27 cellular contexts compared by ENCODE assay signal in genomic region chr21:36075171-36075570, GRCh38. TPM values are rescaled to one million over a fixed set of nuclear protein-coding genes. Genes with fewer than 3 reads are reported as not detected.
DNase-seq lines count a peak whose midpoint lies in the region; ATAC-seq, FAIRE-seq and TF ChIP-seq lines count a peak whose summit lies in the region.
"Had no signal": no experiment of that assay in that cellular context is flagged by ENCODE, and none has a peak within 500 bp of the region (broad histone marks: within the 10 kb centered on the region; RNA-seq: fewer than 3 reads in every experiment).

No MANE protein-coding gene starts in this region.

- H3K4me3 Mint-ChIP-seq in activated CD4-positive, alpha-beta T cell treated with anti-CD3 and anti-CD28 coated beads, Interleukin-2, amount 10 ng/mL, durations not matched to agents 24 days and 14 days = no peak overlapping the region
- H3K4me3 Mint-ChIP-seq in memory B cell = no peak overlapping the region
- H3K4me3 Mint-ChIP-seq: activated CD8-positive, alpha-beta memory T cell treated with anti-CD3 and anti-CD28 coated beads, Interleukin-2, amount 10 ng/mL, durations not matched to agents 7 days and 5 days; naive thymus-derived CD8-positive, alpha-beta T cell; stimulated activated effector memory CD8-positive, alpha-beta T cell treated with anti-CD3 and anti-CD28 coated beads, Interleukin-12 subunit alpha, Interleukin-12 subunit beta, amount 100 ng/mL, for 72 hours; T-helper 2 cell treated with Interferon-gamma antibody and Interleukin-4, amounts not matched to agents 5 μg/mL and 100 μg/mL, for 36 hours had no signal

- TF ChIP-seq CTCF in thyroid gland (IDR thresholded peaks at IDR 0.05) = no peak
- no peak for TF ChIP-seq CTCF in D721Med (IDR thresholded peaks at IDR 0.05; ENCODE audit: insufficient read depth, missing control alignments)

- peaks cover 38% of the 10 kb centered on the region for H3K36me3 Mint-ChIP-seq in activated CD4-positive, alpha-beta T cell treated with anti-CD3 and anti-CD28 coated beads, Interleukin-2, amount 10 ng/mL, durations not matched to agents 24 days and 14 days (ENCODE audit: low read depth)
- peaks cover 15% of the 10 kb centered on the region for H3K36me3 Mint-ChIP-seq in memory B cell

- intact Hi-C loops in activated CD4-positive, alpha-beta T cell treated with anti-CD3 and anti-CD28 coated beads, Interleukin-2, amount 10 ng/mL, durations not matched to agents 24 days and 14 days (cut with micrococcal nuclease) = no loop called here
- intact Hi-C loops in thyroid gland (cut with DNase I) = no loop called here

- peaks cover 15% of the 10 kb centered on the region for H3K9me3 Mint-ChIP-seq in activated CD4-positive, alpha-beta T cell treated with anti-CD3 and anti-CD28 coated beads, Interleukin-2, amount 10 ng/mL, durations not matched to agents 24 days and 14 days
- no peaks in the 10 kb centered on the region for H3K9me3 Mint-ChIP-seq in memory B cell
- H3K9me3 Mint-ChIP-seq: stimulated activated effector memory CD8-positive, alpha-beta T cell treated with anti-CD3 and anti-CD28 coated beads, Interleukin-12 subunit alpha, Interleukin-12 subunit beta, amount 100 ng/mL, for 72 hours; T-helper 2 cell treated with Interferon-gamma antibody and Interleukin-4, amounts not matched to agents 5 μg/mL and 100 μg/mL, for 36 hours had no signal

- TF ChIP-seq POLR2A in thyroid gland (IDR thresholded peaks at IDR 0.05) = no peak

- H3K9me3 ChIP-seq in thyroid gland = no peaks in the 10 kb centered on the region
- H3K9me3 ChIP-seq: A549, gastroesophageal sphincter, SJCRH30, upper lobe of right lung had no signal

- FAIRE-seq in D721Med (lab: Jason Lieb, UNC) = no peak
- FAIRE-seq: A549, astrocyte, endothelial cell of umbilical vein had no signal

- no peak overlapping the region for H3K27ac Mint-ChIP-seq in activated CD4-positive, alpha-beta T cell treated with anti-CD3 and anti-CD28 coated beads, Interleukin-2, amount 10 ng/mL, durations not matched to agents 24 days and 14 days
- H3K27ac Mint-ChIP-seq in memory B cell = peak overlapping the region; percentile 70
- H3K27ac Mint-ChIP-seq: activated CD8-positive, alpha-beta memory T cell treated with anti-CD3 and anti-CD28 coated beads, Interleukin-2, amount 10 ng/mL, durations not matched to agents 7 days and 5 days; stimulated activated effector memory CD8-positive, alpha-beta T cell treated with anti-CD3 and anti-CD28 coated beads, Interleukin-12 subunit alpha, Interleukin-12 subunit beta, amount 100 ng/mL, for 72 hours; T-helper 2 cell treated with Interferon-gamma antibody and Interleukin-4, amounts not matched to agents 5 μg/mL and 100 μg/mL, for 36 hours had no signal

- H3K27me3 Mint-ChIP-seq in activated CD4-positive, alpha-beta T cell treated with anti-CD3 and anti-CD28 coated beads, Interleukin-2, amount 10 ng/mL, durations not matched to agents 24 days and 14 days = no peaks in the 10 kb centered on the region
- H3K27me3 Mint-ChIP-seq in memory B cell = no peaks in the 10 kb centered on the region
- H3K27me3 Mint-ChIP-seq: activated CD8-positive, alpha-beta memory T cell treated with anti-CD3 and anti-CD28 coated beads, Interleukin-2, amount 10 ng/mL, durations not matched to agents 7 days and 5 days; naive thymus-derived CD8-positive, alpha-beta T cell had no signal

- H3K36me3 ChIP-seq in thyroid gland = no peaks in the 10 kb centered on the region
- H3K36me3 ChIP-seq: SJCRH30 had no signal

- H3K27ac ChIP-seq in thyroid gland = peak overlapping the region in 1 of 3 donors; percentile 46
- H3K27ac ChIP-seq: A549, coronary artery, SJCRH30, upper lobe of right lung had no signal

- ATAC-seq in memory B cell (ENCODE audit: low read depth) (no peak), HG03521 (IDR thresholded peaks at IDR 0.05; ENCODE audit: unreplicated experiment) (no peak)
- ATAC-seq: A549; activated CD4-positive, CD25-positive, alpha-beta regulatory T cell treated with anti-CD3 and anti-CD28 coated beads, Interleukin-2, amount 50 U/mL, for 24 hours; activated CD8-positive, alpha-beta memory T cell treated with anti-CD3 and anti-CD28 coated beads, Interleukin-2, amount 10 ng/mL, durations not matched to agents 7 days and 5 days; gastroesophageal sphincter; naive thymus-derived CD8-positive, alpha-beta T cell; stimulated activated effector memory CD8-positive, alpha-beta T cell treated with anti-CD3 and anti-CD28 coated beads, Interleukin-12 subunit alpha, Interleukin-12 subunit beta, amount 100 ng/mL, for 72 hours; upper lobe of right lung had no signal

- H3K4me3 ChIP-seq in thyroid gland (replicated peaks in 1 of 3) = no peak overlapping the region
- H3K4me3 ChIP-seq: A549, coronary artery, gastroesophageal sphincter, SJCRH30, upper lobe of right lung had no signal

- peak; percentile 53 for DNase-seq in activated CD4-positive, alpha-beta T cell treated with anti-CD3 and anti-CD28 coated beads, Interleukin-2, amount 10 ng/mL, durations not matched to agents 24 days and 14 days
- no peak for DNase-seq in activated CD4-positive, alpha-beta T cell treated with anti-CD3 and anti-CD28 coated beads for 4 hours
- DNase-seq in cerebellum (ENCODE audit: low spot score) (peak; percentile 20), memory B cell (ENCODE audit: low spot score in 2 of 2) (no peak), thyroid gland (peak; percentile 12 to 47), D721Med (ENCODE audit: insufficient read length, low spot score) (no peak), COR-L47 (lab: John Stamatoyannopoulos, UW) (no peak)
- DNase-seq: activated CD8-positive, alpha-beta memory T cell treated with anti-CD3 and anti-CD28 coated beads, Interleukin-2, amount 10 ng/mL, durations not matched to agents 7 days and 5 days; activated gamma-delta T cell treated with Interleukin-2 at 50 U/mL for 16 hours; DMS79 treated with DMSO at 0.1 percent for 48 hours; H7; naive thymus-derived CD8-positive, alpha-beta T cell; NCI-H1930; NCI-H510A treated with DMSO at 0.1 percent for 48 hours; SJCRH30; upper lobe of right lung had no signal

- 41 to 67% methylated on average over 3 of the region's 3 CpGs for WGBS in thyroid gland, 2 donors

- peaks cover 14 to 52% of the 10 kb centered on the region in 2 donors for H3K4me1 ChIP-seq in thyroid gland
- H3K4me1 ChIP-seq: SJCRH30 had no signal

- peaks cover 62% of the 10 kb centered on the region for H3K4me1 Mint-ChIP-seq in activated CD4-positive, alpha-beta T cell treated with anti-CD3 and anti-CD28 coated beads, Interleukin-2, amount 10 ng/mL, durations not matched to agents 24 days and 14 days
- peaks cover 36% of the 10 kb centered on the region for H3K4me1 Mint-ChIP-seq in memory B cell

- no peaks in the 10 kb centered on the region for H3K27me3 ChIP-seq in thyroid gland
- H3K27me3 ChIP-seq: gastroesophageal sphincter, SJCRH30, upper lobe of right lung had no signal

RNA-seq across cellular contexts. Expression of gene CBR1, which starts 5.3 kb away (rescaled TPM):
- total RNA-seq in activated CD4-positive, alpha-beta T cell treated with anti-CD3 and anti-CD28 coated beads, Interleukin-2, amount 10 ng/mL, durations not matched to agents 24 days and 14 days = 60.0 and 63.8 TPM in 2 replicates
- total RNA-seq in cerebellum (11.1 TPM), thyroid gland (100 to 1,000 TPM; 206 to 600 (median 418) TPM)
- total RNA-seq: SJCRH30 had no signal

RNA-seq across cellular contexts. Expression of gene SETD4, which starts 14.8 kb away (rescaled TPM):
- total RNA-seq in activated CD4-positive, alpha-beta T cell treated with anti-CD3 and anti-CD28 coated beads, Interleukin-2, amount 10 ng/mL, durations not matched to agents 24 days and 14 days = 23.2 and 23.8 TPM in 2 replicates
- 26.9 TPM for total RNA-seq in cerebellum
- 10 to 100 TPM; 25.9 to 33.1 (median 29.7) TPM for total RNA-seq in thyroid gland

RNA-seq across cellular contexts. Expression of gene CBR3, which starts 59.7 kb away (rescaled TPM):
- 17.2 and 19.8 TPM in 2 replicates for total RNA-seq in activated CD4-positive, alpha-beta T cell treated with anti-CD3 and anti-CD28 coated beads, Interleukin-2, amount 10 ng/mL, durations not matched to agents 24 days and 14 days
- 1.9 TPM for total RNA-seq in cerebellum
- 10 to 100 TPM in 1 of 4 donors, 1 to 10 TPM in 3; 5.0 to 23.6 (median 6.5) TPM for total RNA-seq in thyroid gland
- total RNA-seq: HT-29, OCI-LY7 had no signal

Comparison
In these comparisons a context has a peak if more than half of its experiments do, and no peak if none do; other contexts are left out.
1. DNase-seq: peak in activated CD4-positive, alpha-beta T cell treated with anti-CD3 and anti-CD28 coated beads, Interleukin-2, amount 10 ng/mL, durations not matched to agents 24 days and 14 days (single experiment), cerebellum (single experiment) and thyroid gland (2 of 2); none in activated CD4-positive, alpha-beta T cell treated with anti-CD3 and anti-CD28 coated beads for 4 hours (0 of 2), memory B cell (0 of 2), D721Med (single experiment) and COR-L47 (single experiment).